Comparison of ENCODE assay signal across 19 cellular contexts in genomic region chr9:26053954-26054353, GRCh38.
DNase-seq lines count a peak whose midpoint lies in the region; ATAC-seq, FAIRE-seq and TF ChIP-seq lines count a peak whose summit lies in the region.
"Had no signal": no experiment of that assay in that cellular context is flagged by ENCODE, and none has a peak within 500 bp of the region (broad histone marks: within the 10 kb centered on the region; RNA-seq: fewer than 3 reads in every experiment).

No MANE protein-coding gene starts in this region.

- no peaks in the 10 kb centered on the region for H3K27me3 Mint-ChIP-seq in stimulated activated naive B cell treated with anti-CD40 and anti-IgM and Interleukin-4, amounts not matched to agents 10 μg/mL and 1 μg/mL and 100 μg/mL, for 72 hours
- H3K27me3 Mint-ChIP-seq: CD4-positive, alpha-beta memory T cell had no signal

- intact Hi-C loops in PC-3 (cut with micrococcal nuclease) (no loop called here), endothelial cell of umbilical vein (cut with micrococcal nuclease) (no loop called here)

- TF ChIP-seq CTCF in PC-3 (conservative IDR thresholded peaks at IDR 0.05; ENCODE audit: low read depth, low read length) (no peak), endothelial cell of umbilical vein (IDR thresholded peaks at IDR 0.05; ENCODE audit: extremely low read depth in 1 of 2, insufficient read depth in 1 of 2, low read depth in 1 of 2, low read length in 2 of 2) (no peak)

- H4K20me1 ChIP-seq in PC-3 (ENCODE audit: low read length) (no peaks in the 10 kb centered on the region), endothelial cell of umbilical vein (replicated peaks; ENCODE audit: control insufficient read depth, extremely low read depth, insufficient read depth, low read length) (no peaks in the 10 kb centered on the region)

- H3K27ac Mint-ChIP-seq in stimulated activated naive B cell treated with anti-CD40 and anti-IgM and Interleukin-4, amounts not matched to agents 10 μg/mL and 1 μg/mL and 100 μg/mL, for 72 hours = no peak overlapping the region
- H3K27ac Mint-ChIP-seq: CD4-positive, alpha-beta memory T cell had no signal

- CTCF ChIA-PET in PC-3 (lab: Charles Lee) = no interaction called here
- CTCF ChIA-PET in endothelial cell of umbilical vein (lab: Charles Lee) = no interaction called here

- no peaks in the 10 kb centered on the region for H3K9me1 ChIP-seq in endothelial cell of umbilical vein (replicated peaks; ENCODE audit: control insufficient read depth, extremely low read depth, insufficient read depth, low read length)

- H3K9me3 ChIP-seq in PC-3 (ENCODE audit: low read length) = no peaks in the 10 kb centered on the region
- H3K9me3 ChIP-seq in endothelial cell of umbilical vein (replicated peaks; ENCODE audit: control insufficient read depth, insufficient read depth, low read length) = no peaks in the 10 kb centered on the region

- ATAC-seq in PC-3 = peak; percentile 18; the same call in 1 of the 2 replicates
- no peak for ATAC-seq in stimulated activated naive B cell treated with anti-CD40 and anti-IgM and Interleukin-4, amounts not matched to agents 10 μg/mL and 1 μg/mL and 100 μg/mL, for 72 hours (replicated peaks)

- H3K4me3 ChIP-seq in PC-3 (ENCODE audit: low read length) (no peak overlapping the region), endothelial cell of umbilical vein (replicated peaks in 1 of 3; ENCODE audit: insufficient read depth in 1 of 3, low read depth in 1 of 3, low read length in 3 of 3) (no peak overlapping the region)

- BruUV-seq in PC-3 (replicated peaks; lab: Mats Ljungman, UMichigan) = no TSS peak
- no TSS peak for BruUV-seq in endothelial cell of umbilical vein (replicated peaks; lab: Mats Ljungman, UMichigan)

- POLR2A ChIA-PET in PC-3 (lab: Charles Lee; ENCODE audit: unreplicated experiment) (no interaction called here), endothelial cell of umbilical vein (lab: Charles Lee) (no interaction called here)

- TF ChIP-seq POLR2A in H54 (IDR thresholded peaks at IDR 0.05; ENCODE audit: low read depth, low read length) (no peak), endothelial cell of umbilical vein (IDR thresholded peaks at IDR 0.05; ENCODE audit: low read depth, low read length) (no peak)

- H3K27ac ChIP-seq in PC-3 (ENCODE audit: low read length) (no peak overlapping the region), endothelial cell of umbilical vein (ENCODE audit: insufficient read depth, low read depth, low read length) (no peak overlapping the region)

- dilution Hi-C loops in endothelial cell of umbilical vein (cut with MboI; ENCODE audit: extremely low pct_ligation_motif_present, low sequenced_read_pairs) = no loop called here

- FAIRE-seq in H54 (lab: Jason Lieb, UNC) (peak; percentile 20), endothelial cell of umbilical vein (lab: Jason Lieb, UNC) (no peak)
- FAIRE-seq: GM12891, GM18507 had no signal

- H3K4me1 Mint-ChIP-seq in stimulated activated naive B cell treated with anti-CD40 and anti-IgM and Interleukin-4, amounts not matched to agents 10 μg/mL and 1 μg/mL and 100 μg/mL, for 72 hours = no peaks in the 10 kb centered on the region
- H3K4me1 Mint-ChIP-seq: CD4-positive, alpha-beta memory T cell had no signal

- H3K4me3 Mint-ChIP-seq in stimulated activated naive B cell treated with anti-CD40 and anti-IgM and Interleukin-4, amounts not matched to agents 10 μg/mL and 1 μg/mL and 100 μg/mL, for 72 hours = no peak overlapping the region
- H3K4me3 Mint-ChIP-seq: CD4-positive, alpha-beta memory T cell had no signal

- H3K4me2 ChIP-seq in PC-3 (ENCODE audit: low read length) = no peak overlapping the region
- H3K4me2 ChIP-seq in endothelial cell of umbilical vein (ENCODE audit: insufficient read depth, low read length) = no peak overlapping the region

- H3K9ac ChIP-seq in PC-3 (ENCODE audit: low read length) (no peak overlapping the region), endothelial cell of umbilical vein (replicated peaks; ENCODE audit: extremely low read depth, insufficient read depth, low read length) (no peak overlapping the region)

- peaks cover 19% of the 10 kb centered on the region for H3K4me1 ChIP-seq in PC-3 (ENCODE audit: insufficient read depth, low read length)
- peaks cover 8% of the 10 kb centered on the region for H3K4me1 ChIP-seq in endothelial cell of umbilical vein (ENCODE audit: control insufficient read depth, extremely low read depth, insufficient read depth, low read length)

- H2AFZ ChIP-seq in PC-3 (ENCODE audit: low read length) = no peak overlapping the region
- H2AFZ ChIP-seq in endothelial cell of umbilical vein (ENCODE audit: low read depth, low read length) = no peak overlapping the region

- H3F3A ChIP-seq in PC-3 (ENCODE audit: low read length, unreplicated experiment) = no peaks in the 10 kb centered on the region

- no peaks in the 10 kb centered on the region for H3K27me3 ChIP-seq in PC-3 (ENCODE audit: low read length)
- no peaks in the 10 kb centered on the region for H3K27me3 ChIP-seq in endothelial cell of umbilical vein (ENCODE audit: control insufficient read depth in 2 of 2, insufficient read depth in 2 of 2, low read length in 2 of 2)

- no peak for DNase-seq in H54 (ENCODE audit: insufficient read length, low spot score)
- DNase-seq in PC-3 = no peak
- DNase-seq in endothelial cell of umbilical vein (ENCODE audit: low read depth, low spot score) = peak; percentile 9
- DNase-seq in putamen (ENCODE audit: low spot score) = no peak
- DNase-seq in stimulated activated naive B cell treated with anti-CD40 and anti-IgM and Interleukin-4, amounts not matched to agents 10 μg/mL and 1 μg/mL and 100 μg/mL, for 72 hours = no peak
- DNase-seq in NCI-H510A (lab: John Stamatoyannopoulos, UW) = no peak
- DNase-seq: 8988T; C1 segment of cervical spinal cord; Calu3; CD4-positive, alpha-beta memory T cell; COR-L47; DMS53; DMS79 treated with DMSO at 0.1 percent for 48 hours; GF-D8; GOT3; H7; HCEC 1CT had no signal

- H3K79me2 ChIP-seq in PC-3 (ENCODE audit: low read length) (no peaks in the 10 kb centered on the region), endothelial cell of umbilical vein (ENCODE audit: control insufficient read depth, insufficient read depth, low read length) (no peaks in the 10 kb centered on the region)

- H3K9me2 ChIP-seq in PC-3 (replicated peaks; ENCODE audit: low read length) = no peaks in the 10 kb centered on the region

- H3K36me3 ChIP-seq in PC-3 (ENCODE audit: low read depth, low read length) = no peaks in the 10 kb centered on the region
- H3K36me3 ChIP-seq in endothelial cell of umbilical vein (ENCODE audit: control insufficient read depth in 2 of 2, extremely low read depth in 1 of 2, insufficient read depth in 2 of 2, low read length in 2 of 2) = no peaks in the 10 kb centered on the region

- H3K36me3 Mint-ChIP-seq in stimulated activated naive B cell treated with anti-CD40 and anti-IgM and Interleukin-4, amounts not matched to agents 10 μg/mL and 1 μg/mL and 100 μg/mL, for 72 hours = no peaks in the 10 kb centered on the region
- H3K36me3 Mint-ChIP-seq: CD4-positive, alpha-beta memory T cell had no signal

- peaks cover 0 to 2% of the 10 kb centered on the region in 2 donors for H3K9me3 Mint-ChIP-seq in stimulated activated naive B cell treated with anti-CD40 and anti-IgM and Interleukin-4, amounts not matched to agents 10 μg/mL and 1 μg/mL and 100 μg/mL, for 72 hours

TF ChIP-seq in endothelial cell of umbilical vein, 7 proteins besides CTCF, POLR2A, EP300 and RAD21:
- TF ChIP-seq FOS (IDR thresholded peaks at IDR 0.05; ENCODE audit: borderline replicate concordance, insufficient read depth, low read length) = peak; percentile 65
- TF ChIP-seq GATA2 (IDR thresholded peaks at IDR 0.05; ENCODE audit: insufficient read depth, insufficient read length, low read depth, low read length) = peak; percentile 82
- no peak for TF ChIP-seq JUN (IDR thresholded peaks at IDR 0.05; ENCODE audit: borderline replicate concordance, insufficient read depth, insufficient read length, low read depth)
